ENCODE assay signal across 9 cellular contexts in the genomic region with DNA sequence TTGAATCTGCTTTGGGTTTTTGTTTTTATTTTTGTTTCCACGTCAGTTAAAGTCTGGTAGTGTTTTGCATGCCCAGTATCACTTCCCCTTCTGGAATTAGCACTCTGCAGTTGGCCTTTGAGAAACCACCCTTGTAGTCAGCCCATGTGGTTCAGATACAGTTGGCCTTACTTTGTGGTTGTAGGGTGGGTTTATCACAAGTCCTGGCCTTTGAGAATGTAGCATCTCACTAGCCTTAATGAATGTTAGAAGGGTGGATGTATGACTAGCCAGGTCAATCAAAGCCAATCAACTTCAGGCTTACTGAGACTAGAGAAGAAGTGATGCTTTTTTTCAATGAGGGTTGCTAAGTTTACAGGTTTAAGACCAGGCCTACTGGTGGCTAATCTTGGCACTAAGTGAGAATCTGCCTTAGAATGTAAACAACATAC. TPM values are rescaled to one million over a fixed set of nuclear protein-coding genes. Genes with fewer than 3 reads are reported as not detected.
DNase-seq lines count a peak whose midpoint lies in the region; ATAC-seq, FAIRE-seq and TF ChIP-seq lines count a peak whose summit lies in the region.
"Had no signal": no experiment of that assay in that cellular context is flagged by ENCODE, and none has a peak within 500 bp of the region (broad histone marks: within the 10 kb centered on the region; RNA-seq: fewer than 3 reads in every experiment).

No MANE protein-coding gene starts in this region.

- no peaks in the 10 kb centered on the region for H3K9me3 ChIP-seq in GM12878 (replicated peaks; ENCODE audit: control insufficient read depth, insufficient read depth, low read length)
- H3K9me3 ChIP-seq in testis: no peaks in the 10 kb centered on the region
- H3K9me3 ChIP-seq in PC-9 (ENCODE audit: insufficient read depth, low read depth): no peaks in the 10 kb centered on the region

- intact Hi-C loops in GM12878 (cut with micrococcal nuclease; ENCODE audit: unreplicated experiment) (loop anchor here (2.0 to 10.0 kb wide), 3 partner anchors 20 to 312 kb away; partner anchors contain the start of gene ARL14EP), testis (cut with DNase I; ENCODE audit: low total_unique reads) (no loop called here), PC-9 (cut with micrococcal nuclease; ENCODE audit: unreplicated experiment) (no loop called here)

- no peak for TF ChIP-seq CTCF in GM13976 (IDR thresholded peaks at IDR 0.05; ENCODE audit: borderline replicate concordance, control extremely low read depth, extremely low read depth, insufficient read depth, missing control alignments)
- no peak for TF ChIP-seq CTCF in GM12878 (IDR thresholded peaks at IDR 0.05 in 2 of 3, conservative IDR thresholded peaks at IDR 0.05 in 1 of 3; ENCODE audit: control insufficient read depth in 2 of 3, extremely low read depth in 1 of 3, insufficient read depth in 1 of 3, low read depth in 3 of 3, low read length in 3 of 3)
- TF ChIP-seq CTCF in testis (IDR thresholded peaks at IDR 0.05): no peak
- no peak for TF ChIP-seq CTCF in PC-9 (conservative IDR thresholded peaks at IDR 0.05)

- H3K79me2 ChIP-seq in GM12878 (ENCODE audit: control insufficient read depth, insufficient read depth, low read length) (no peaks in the 10 kb centered on the region), PC-9 (ENCODE audit: low read depth) (no peaks in the 10 kb centered on the region)

- peak; percentile 94 for FAIRE-seq in GM12878 (lab: Jason Lieb, UNC)

- H3K36me3 ChIP-seq in GM12878 (ENCODE audit: control insufficient read depth in 2 of 2, insufficient read depth in 2 of 2, low read length in 1 of 2): 0 out of 4 replicates have a peak, but pooled peaks cover 0 to 3% of the 10 kb centered on the region in 2 experiments
- H3K36me3 ChIP-seq in testis (ENCODE audit: low read depth, missing control alignments): no peaks in the 10 kb centered on the region
- H3K36me3 ChIP-seq in PC-9 (ENCODE audit: low read depth): no peaks in the 10 kb centered on the region

- BruUV-seq in GM12878 (replicated peaks; lab: Mats Ljungman, UMichigan) (no TSS peak), PC-9 (replicated peaks; lab: Mats Ljungman, UMichigan) (no TSS peak)

- TF ChIP-seq RAD21 in GM12878 (IDR thresholded peaks at IDR 0.05; ENCODE audit: insufficient read depth, low read depth, low read length): 0 out of 2 replicates have a peak, but pooled peaks have one; percentile 11

- peak overlapping the region; percentile 49 for H2AFZ ChIP-seq in GM12878 (ENCODE audit: control insufficient read depth, low read depth, low read length)
- no peak overlapping the region for H2AFZ ChIP-seq in PC-9

- TF ChIP-seq EP300 in GM12878 (IDR thresholded peaks at IDR 0.05; ENCODE audit: borderline replicate concordance in 1 of 2, control insufficient read depth in 1 of 2, low read depth in 2 of 2, low read length in 2 of 2): peak; percentile 96 to 99

- no peaks in the 10 kb centered on the region for H3K9me2 ChIP-seq in PC-9 (ENCODE audit: insufficient read depth)

- RAD21 ChIA-PET in GM12878 (lab: Charles Lee; ENCODE audit: unreplicated experiment): interaction anchor here (3.6 kb wide), 1 partner anchor 19 kb away, joined by 38 read pairs; the partner anchor contains the start of gene ARL14EP

- H3K27me3 ChIP-seq in GM12878 (replicated peaks in 1 of 2; ENCODE audit: control insufficient read depth in 2 of 2, insufficient read depth in 2 of 2, low read length in 1 of 2): no peaks in the 10 kb centered on the region
- H3K27me3 ChIP-seq in testis: no peaks in the 10 kb centered on the region
- H3K27me3 ChIP-seq in PC-9 (ENCODE audit: insufficient read depth, low read depth): 0 out of 2 replicates have a peak, but pooled peaks cover under 1% of the 10 kb centered on the region

- no peaks in the 10 kb centered on the region for H3F3A ChIP-seq in PC-9 (ENCODE audit: insufficient read depth, low read depth)

- CTCF ChIA-PET in GM12878 (lab: Yijun Ruan, JAX) (interaction anchor here (1.5 to 3.3 kb wide), 4 partner anchors 9 to 215 kb away, joined by 6 to 20 read pairs (median 12); partner anchors contain the start of gene ARL14EP), PC-9 (lab: Charles Lee) (no interaction called here)

- SMC1A ChIA-PET in GM12878 (lab: Charles Lee; ENCODE audit: uncharacterized antibody, unreplicated experiment): interaction anchor here (1.2 to 3.5 kb wide), 5 partner anchors 14 to 37 kb away, joined by 3 to 27 read pairs (median 17); no protein-coding TSS in a partner anchor

- H3K4me2 ChIP-seq in GM12878 (ENCODE audit: control insufficient read depth, insufficient read depth): peak overlapping the region; percentile 73
- no peak overlapping the region for H3K4me2 ChIP-seq in PC-9

- DNase-seq in GM13976 (ENCODE audit: low spot score): peak; percentile 62
- DNase-seq in GM12878 (ENCODE audit: low read depth, low spot score): peak; percentile 97
- no peak for DNase-seq in testis
- no peak for DNase-seq in NCI-H510A treated with DMSO at 0.1 percent for 48 hours (lab: John Stamatoyannopoulos, UW)
- no peak for DNase-seq in PC-9
- DNase-seq in NCI-H1930 (lab: John Stamatoyannopoulos, UW): no peak
- DNase-seq: NCI-H1092 treated with DMSO at 0.1 percent for 48 hours had no signal

- no peaks in the 10 kb centered on the region for H4K20me1 ChIP-seq in GM12878 (ENCODE audit: control insufficient read depth, insufficient read depth)
- H4K20me1 ChIP-seq in PC-9 (ENCODE audit: insufficient read depth): no peaks in the 10 kb centered on the region

- in situ Hi-C loops in GM13976 (cut with MboI; ENCODE audit: low sequenced_read_pairs, unreplicated experiment) (loop anchor here (10.0 kb wide), 1 partner anchor 572 kb away; no protein-coding TSS in a partner anchor), GM12878 (cut with MboI) (loop anchor here (25.0 kb wide), 1 partner anchor 1745 kb away; the partner anchor contains the start of gene RCN1)

- TF ChIP-seq POLR2A in GM12878 (IDR thresholded peaks at IDR 0.05; ENCODE audit: low read depth, low read length) (peak; percentile 47), testis (IDR thresholded peaks at IDR 0.05) (no peak)

- H3K9ac ChIP-seq in GM12878 (ENCODE audit: control insufficient read depth, insufficient read depth, low read length): peak overlapping the region; percentile 8; the same call in 1 of the 2 replicates

- 0% methylated on average over 1 of the region's 1 CpG for WGBS in GM12878 (ENCODE audit: insufficient coverage, insufficient replicate concordance, low lambda C conversion rate, missing lambda C conversion rate)
- 81 to 85% methylated on average over 1 of the region's 1 CpG for WGBS in testis, 2 donors

- H3K27ac ChIP-seq in GM12878 (ENCODE audit: control insufficient read depth, insufficient read depth): peak overlapping the region; percentile 84
- no peak overlapping the region for H3K27ac ChIP-seq in testis
- no peak overlapping the region for H3K27ac ChIP-seq in PC-9

- ATAC-seq in GM21381 (IDR thresholded peaks at IDR 0.05; ENCODE audit: unreplicated experiment) (peak; percentile 97), HG03342 (IDR thresholded peaks at IDR 0.05; ENCODE audit: unreplicated experiment) (peak; percentile 96), GM12878 (peak; percentile 96)

- no peak overlapping the region for H3K4me3 ChIP-seq in GM12878
- no peak overlapping the region for H3K4me3 ChIP-seq in testis
- no peak overlapping the region for H3K4me3 ChIP-seq in PC-9

- peaks cover 18% of the 10 kb centered on the region for H3K4me1 ChIP-seq in GM12878 (ENCODE audit: control insufficient read depth, insufficient read depth, low read length)
- H3K4me1 ChIP-seq in testis: no peaks in the 10 kb centered on the region
- H3K4me1 ChIP-seq in PC-9 (replicated peaks; ENCODE audit: insufficient read depth): no peaks in the 10 kb centered on the region

- POLR2A ChIA-PET in GM12878 (lab: Charles Lee): interaction anchor here (0.7 to 3.2 kb wide), 3 partner anchors 18 to 572 kb away, joined by 4 to 37 read pairs (median 6); partner anchors contain the start of gene ARL14EP
- POLR2A ChIA-PET in PC-9 (lab: Charles Lee; ENCODE audit: unreplicated experiment): no interaction called here

TF ChIP-seq in GM12878, 131 proteins besides CTCF, POLR2A, EP300 and RAD21 (continues in another document):
- TF ChIP-seq BCL11A (IDR thresholded peaks at IDR 0.05; ENCODE audit: low read depth, low read length): peak; percentile 96
- TF ChIP-seq CREB1 (IDR thresholded peaks at IDR 0.05; ENCODE audit: low read depth): peak; percentile 57
- TF ChIP-seq, protein P1, sequence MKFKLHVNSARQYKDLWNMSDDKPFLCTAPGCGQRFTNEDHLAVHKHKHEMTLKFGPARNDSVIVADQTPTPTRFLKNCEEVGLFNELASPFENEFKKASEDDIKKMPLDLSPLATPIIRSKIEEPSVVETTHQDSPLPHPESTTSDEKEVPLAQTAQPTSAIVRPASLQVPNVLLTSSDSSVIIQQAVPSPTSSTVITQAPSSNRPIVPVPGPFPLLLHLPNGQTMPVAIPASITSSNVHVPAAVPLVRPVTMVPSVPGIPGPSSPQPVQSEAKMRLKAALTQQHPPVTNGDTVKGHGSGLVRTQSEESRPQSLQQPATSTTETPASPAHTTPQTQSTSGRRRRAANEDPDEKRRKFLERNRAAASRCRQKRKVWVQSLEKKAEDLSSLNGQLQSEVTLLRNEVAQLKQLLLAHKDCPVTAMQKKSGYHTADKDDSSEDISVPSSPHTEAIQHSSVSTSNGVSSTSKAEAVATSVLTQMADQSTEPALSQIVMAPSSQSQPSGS (IDR thresholded peaks at IDR 0.05; ENCODE audit: low read length): peak; percentile 82
- peak; percentile 73; the same call in 1 of the 2 replicates for TF ChIP-seq TCF12 (IDR thresholded peaks at IDR 0.05; ENCODE audit: low read depth, low read length)
- no peak for TF ChIP-seq RELA (IDR thresholded peaks at IDR 0.05; ENCODE audit: borderline replicate concordance, partially characterized antibody)

RNA-seq across cellular contexts. Expression of gene ARL14EP, which starts 19.8 kb away (rescaled TPM):
- total RNA-seq in GM12878 (2013; cell fraction: nucleolus; rRNA removed): 85.2 and 89.9 TPM in 2 replicates
- 21.5 and 26.6 TPM in 2 replicates for total RNA-seq in GM12878 (2014; rRNA removed)
- 28.4 and 30.0 TPM in 2 replicates for total RNA-seq in GM12878 (2014; rRNA removed; fragmentation: Illumina TruSeq; extraction: Trizol)
- total RNA-seq in GM12878 (2021): 29.8 and 31.7 TPM in 2 replicates
- 24.9 TPM for polyA plus RNA-seq in GM12878 (2011; ENCODE audit: low read depth)
- polyA plus RNA-seq in GM12878 (2011; rRNA removed): 59.8 and 112 TPM in 2 replicates
- 11.6 and 16.8 TPM in 2 replicates for polyA plus RNA-seq in GM12878 (2011; cell fraction: cytosol; rRNA removed)
- polyA plus RNA-seq in GM12878 (2011; cell fraction: nucleus; rRNA removed): 27.7 and 27.9 TPM in 2 replicates
- 26.8 and 33.3 TPM in 2 replicates for polyA plus RNA-seq in GM12878 (2012)
- 44.3 and 50.6 TPM in 2 replicates for polyA plus RNA-seq in GM12878 (2014; fragmentation: Illumina TruSeq; extraction: Trizol)
- 10 to 100 TPM; 41.3 to 56.7 TPM for polyA plus RNA-seq in GM12878 (2014; fragmentation: Nextera tagmentation; extraction: Ambion mirVana)
- polyA plus RNA-seq in GM12878 (2014; rRNA removed): 18.1 and 18.3 TPM in 2 replicates
- 10 to 100 TPM; 48.8 to 50.8 TPM for polyA plus RNA-seq in GM12878 (2016; fragmentation: Nextera tagmentation; extraction: Ambion mirVana)
- polyA minus RNA-seq in GM12878 (2011; rRNA and poly(A)+ RNA removed): 16.3 and 36.1 TPM in 2 replicates
- 8.3 and 14.8 TPM in 2 replicates for polyA minus RNA-seq in GM12878 (2011; cell fraction: cytosol; rRNA and poly(A)+ RNA removed)
- 29.4 and 32.7 TPM in 2 replicates for polyA minus RNA-seq in GM12878 (2011; cell fraction: nucleus; rRNA and poly(A)+ RNA removed)
- total RNA-seq in testis: 10 to 100 TPM; 21.8 to 25.1 TPM
- polyA plus RNA-seq in testis (ENCODE audit: insufficient read depth, low read depth, low replicate concordance): 33.9 TPM
- total RNA-seq in PC-9 (2021): 14.8 and 16.2 TPM in 2 replicates

Comparison
In these comparisons a context has a peak if more than half of its experiments do, and no peak if none do; other contexts are left out.
1. DNase-seq: peak in GM13976 (single experiment) and GM12878 (single experiment); none in testis (single experiment), NCI-H510A treated with DMSO at 0.1 percent for 48 hours (single experiment), PC-9 (0 of 2) and NCI-H1930 (0 of 2).
2. Peak in every context shown above with its lines, with median percentiles within 50 percentile points of each other: ATAC-seq.